In genomic region chr1:244012232-244012631, GRCh38 we compare ENCODE assay signal across 11 cellular contexts. TPM values are rescaled to one million over a fixed set of nuclear protein-coding genes. Genes with fewer than 3 reads are reported as not detected.
DNase-seq lines count a peak whose midpoint lies in the region; ATAC-seq and TF ChIP-seq lines count a peak whose summit lies in the region.
"Had no signal": no experiment of that assay in that cellular context is flagged by ENCODE, and none has a peak within 500 bp of the region (broad histone marks: within the 10 kb centered on the region; RNA-seq: fewer than 3 reads in every experiment).

No MANE protein-coding gene starts in this region.

- H3K27me3 ChIP-seq in GM23248 (replicated peaks; ENCODE audit: insufficient read depth) (peaks cover 27% of the 10 kb centered on the region), PC-3 (ENCODE audit: low read length) (no peaks in the 10 kb centered on the region), gastrocnemius medialis (peaks cover 13 to 22% (median 15%) of the 10 kb centered on the region in 3 donors)

- WGBS in GM23248 (ENCODE audit: low coverage in 1 of 2, low lambda C conversion rate in 2 of 2, missing lambda C conversion rate in 2 of 2), 2 experiments = 28 to 38% methylated on average over 7 of the region's 7 CpGs

- H3F3A ChIP-seq in GM23248 (ENCODE audit: insufficient read depth) (peaks cover 5% of the 10 kb centered on the region; the same call in 1 of the 2 replicates), PC-3 (ENCODE audit: low read length, unreplicated experiment) (peaks cover 5% of the 10 kb centered on the region)

- CTCF ChIA-PET in PC-3 (lab: Charles Lee) = no interaction called here

- H2AFZ ChIP-seq in GM23248 = no peak overlapping the region
- 0 out of 2 replicates have a peak overlapping the region, but pooled peaks have one; percentile 14 for H2AFZ ChIP-seq in PC-3 (ENCODE audit: low read length)
- H2AFZ ChIP-seq: PC-9 had no signal

- TF ChIP-seq CTCF in PC-3 (conservative IDR thresholded peaks at IDR 0.05; ENCODE audit: low read depth, low read length) (no peak), gastrocnemius medialis (IDR thresholded peaks at IDR 0.05 in 4 of 5, conservative IDR thresholded peaks at IDR 0.05 in 1 of 5) (no peak)

- H4K20me1 ChIP-seq in GM23248 (ENCODE audit: insufficient read depth) (no peaks in the 10 kb centered on the region), PC-3 (ENCODE audit: low read length) (no peaks in the 10 kb centered on the region)

- no peaks in the 10 kb centered on the region for H3K36me3 ChIP-seq in GM23248 (ENCODE audit: low read depth)
- H3K36me3 ChIP-seq in PC-3 (ENCODE audit: low read depth, low read length) = no peaks in the 10 kb centered on the region
- no peaks in the 10 kb centered on the region for H3K36me3 ChIP-seq in gastrocnemius medialis

- H3K4me1 ChIP-seq in GM23248 (ENCODE audit: insufficient read depth) (no peaks in the 10 kb centered on the region), PC-3 (ENCODE audit: insufficient read depth, low read length) (peaks cover 7% of the 10 kb centered on the region), gastrocnemius medialis (peaks cover 4 to 6% of the 10 kb centered on the region in 2 donors)

- H3K9me2 ChIP-seq in GM23248 (ENCODE audit: insufficient read depth) (no peaks in the 10 kb centered on the region), PC-3 (replicated peaks; ENCODE audit: low read length) (no peaks in the 10 kb centered on the region)

- no peak for TF ChIP-seq POLR2A in gastrocnemius medialis (IDR thresholded peaks at IDR 0.05)

- H3K4me3 ChIP-seq in GM23248 = no peak overlapping the region
- peak overlapping the region; percentile 50 for H3K4me3 ChIP-seq in PC-3 (ENCODE audit: low read length)
- H3K4me3 ChIP-seq in gastrocnemius medialis = peak overlapping the region in 1 of 4 donors; percentile 7
- H3K4me3 ChIP-seq: PC-9 had no signal

- BruUV-seq in PC-3 (replicated peaks; lab: Mats Ljungman, UMichigan) = no TSS peak

- ATAC-seq in PC-3 (peak; percentile 89), HG03571 (IDR thresholded peaks at IDR 0.05; ENCODE audit: unreplicated experiment) (no peak), HG03095 (IDR thresholded peaks at IDR 0.05; ENCODE audit: unreplicated experiment) (no peak), GM19035 (IDR thresholded peaks at IDR 0.05; ENCODE audit: unreplicated experiment) (no peak), gastrocnemius medialis (no peak)
- ATAC-seq: activated naive CD8-positive, alpha-beta T cell treated with anti-CD3 and anti-CD28 coated beads, Interleukin-2, amount 50 U/mL, for 24 hours had no signal

- H3K27ac ChIP-seq in GM23248 (no peak overlapping the region), PC-3 (ENCODE audit: low read length) (no peak overlapping the region), gastrocnemius medialis (no peak overlapping the region)
- H3K27ac ChIP-seq: PC-9 had no signal

- intact Hi-C loops in PC-3 (cut with micrococcal nuclease) (loop anchor here (1.0 to 10.0 kb wide), 5 partner anchors 36 to 297 kb away; no protein-coding TSS in a partner anchor), gastrocnemius medialis (cut with DNase I; ENCODE audit: low total_unique reads) (loop anchor here (10.0 kb wide), 1 partner anchor 63 kb away; no protein-coding TSS in a partner anchor)

- POLR2A ChIA-PET in PC-3 (lab: Charles Lee; ENCODE audit: unreplicated experiment) = no interaction called here

- no peak overlapping the region for H3K9ac ChIP-seq in GM23248
- no peak overlapping the region for H3K9ac ChIP-seq in PC-3 (ENCODE audit: low read length)

- H3K9me3 ChIP-seq in GM23248 (ENCODE audit: low read depth) = no peaks in the 10 kb centered on the region
- H3K9me3 ChIP-seq in PC-3 (ENCODE audit: low read length) = no peaks in the 10 kb centered on the region
- H3K9me3 ChIP-seq in gastrocnemius medialis = no peaks in the 10 kb centered on the region

- H3K79me2 ChIP-seq in GM23248 (ENCODE audit: insufficient read depth) (no peaks in the 10 kb centered on the region), PC-3 (ENCODE audit: low read length) (no peaks in the 10 kb centered on the region)

- in situ Hi-C loops in GM23248 (cut with MboI) (no loop called here), gastrocnemius medialis (cut with MboI; ENCODE audit: low sequenced_read_pairs in 4 of 4) (no loop called here)

- H3K4me2 ChIP-seq in GM23248 (ENCODE audit: unreplicated experiment) (peak overlapping the region; percentile 41), PC-3 (ENCODE audit: low read length) (peak overlapping the region; percentile 80)
- H3K4me2 ChIP-seq: PC-9 had no signal

- DNase-seq in GM23248 = peak; percentile 83
- peak; percentile 97 for DNase-seq in PC-3
- DNase-seq in fibroblast of peridontal ligament (ENCODE audit: extremely low read depth) = peak; percentile 75
- peak; percentile 36 for DNase-seq in pons (ENCODE audit: low spot score)
- no peak for DNase-seq in gastrocnemius medialis
- DNase-seq: activated CD4-positive, alpha-beta T cell treated with anti-CD3 and anti-CD28 coated beads, Interleukin-2, amount 50 U/mL, for 1 hour; activated naive CD8-positive, alpha-beta T cell treated with anti-CD3 and anti-CD28 coated beads, Interleukin-2, amount 50 U/mL, for 24 hours had no signal

RNA-seq across cellular contexts. Expression of gene ZBTB18, which starts 38.9 kb away (rescaled TPM):
- 9.2 and 10.0 TPM in 2 replicates for total RNA-seq in GM23248 (2014; rRNA removed; shearing (Covaris generic))
- 0.25 and 0.47 TPM in 2 replicates for polyA plus RNA-seq in GM23248 (2016; fragmentation: Nextera tagmentation; extraction: Ambion mirVana)
- 16.8 and 18.4 TPM in 2 replicates for total RNA-seq in PC-3 (2014; rRNA removed)
- total RNA-seq in gastrocnemius medialis = 10 to 100 TPM; 48.2 to 60.7 (median 55.5) TPM

Comparison
In these comparisons a context has a peak if more than half of its experiments do, and no peak if none do; other contexts are left out.
1. DNase-seq: peak in GM23248 (single experiment), PC-3 (single experiment), fibroblast of peridontal ligament (single experiment) and pons (single experiment); none in gastrocnemius medialis (0 of 2).